Comparison of ENCODE assay signal across 12 cellular contexts in the genomic region with DNA sequence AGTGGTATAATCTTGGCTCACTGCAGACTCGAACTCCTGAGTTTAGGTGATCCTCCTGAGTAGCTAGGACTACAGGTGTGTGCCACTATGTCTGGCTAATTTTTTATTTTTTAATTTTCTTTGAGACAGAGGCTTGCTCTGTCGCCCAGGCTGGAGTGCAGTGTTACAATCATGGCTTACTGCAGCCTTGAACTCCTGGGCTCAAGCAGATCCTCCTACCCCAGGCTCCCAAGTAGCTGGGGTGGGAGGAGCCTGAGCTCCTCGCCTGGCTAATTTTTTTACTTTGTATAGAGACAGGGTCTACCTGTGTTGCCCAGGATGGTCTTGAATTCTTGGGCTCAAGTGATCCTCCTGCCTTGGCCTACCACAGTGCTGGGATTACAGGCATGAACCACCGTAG.
"Had no signal": no experiment of that assay in that cellular context is flagged by ENCODE, and none has a peak within 500 bp of the region (broad histone marks: within the 10 kb centered on the region; RNA-seq: fewer than 3 reads in every experiment).

No MANE protein-coding gene starts in this region.

- H3K27ac ChIP-seq: cardiac muscle cell, colonic mucosa had no signal

- DNase-seq: activated naive CD4-positive, alpha-beta T cell; colonic mucosa; effector CD8-positive, alpha-beta T cell; gastrocnemius medialis; stimulated activated CD4-positive, alpha-beta T cell treated with anti-CD3 and anti-CD28 coated beads, Interleukin-4, amount 100 ng/mL, for 4 hours; stomach; T-helper 2 cell; thyroid gland had no signal

- FAIRE-seq: astrocyte had no signal

- H3K36me3 ChIP-seq: cardiac muscle cell, colonic mucosa, gastrocnemius medialis, stomach, thyroid gland had no signal

- H3K9me3 ChIP-seq: colonic mucosa, gastrocnemius medialis, stomach, thyroid gland had no signal

- H3K27me3 ChIP-seq: cardiac muscle cell, colonic mucosa, gastrocnemius medialis, stomach, thyroid gland had no signal

- ATAC-seq: activated CD4-positive, CD25-positive, alpha-beta regulatory T cell treated with anti-CD3 and anti-CD28 coated beads, Interleukin-2, amount 50 U/mL, for 24 hours; gastrocnemius medialis had no signal

- H3K4me3 ChIP-seq: cardiac muscle cell, colonic mucosa, gastrocnemius medialis, stomach, thyroid gland had no signal

- H3K4me3 Mint-ChIP-seq: neural crest cell had no signal
